Comparison of ENCODE assay signal across 16 cellular contexts in genomic region chr1:29805896-29806160, GRCh38.
A peak's percentile ranks its signal among the peaks of the same experiment; 100 is the strongest.
DNase-seq lines count a peak whose midpoint lies in the region; ATAC-seq and TF ChIP-seq lines count a peak whose summit lies in the region.
"Had no signal": no experiment of that assay in that cellular context is flagged by ENCODE, and none has a peak within 500 bp of the region (broad histone marks: within the 10 kb centered on the region; RNA-seq: fewer than 3 reads in every experiment).

No MANE protein-coding gene starts in this region.

- H3K23ac ChIP-seq in neuronal stem cell (ENCODE audit: low read depth, low read length, poor library complexity) = no peak overlapping the region

- TF ChIP-seq CTCF in coronary artery (IDR thresholded peaks at IDR 0.05) = no peak

- DNase-seq in activated CD4-positive, alpha-beta memory T cell treated with anti-CD3 and anti-CD28 coated beads, Interleukin-2, amount 10 ng/mL, durations not matched to agents 7 days and 5 days = peak; percentile 7
- no peak for DNase-seq in activated CD4-positive, alpha-beta memory T cell treated with anti-CD3 and anti-CD28 coated beads for 36 hours
- DNase-seq in AG20443 (ENCODE audit: low spot score) (peak; percentile 4), coronary artery (ENCODE audit: low spot score) (peak; percentile 17), neuronal stem cell (ENCODE audit: low spot score) (no peak), NCI-H2227 (lab: John Stamatoyannopoulos, UW; ENCODE audit: unreplicated experiment) (no peak), NCI-H2196 (lab: John Stamatoyannopoulos, UW; ENCODE audit: unreplicated experiment) (no peak)
- DNase-seq: 8988T; CD4-positive, CD25-positive, alpha-beta regulatory T cell; DMS53; GF-D8; HCEC 1CT; HFFc6 had no signal

- H3K27me3 ChIP-seq in neuronal stem cell (ENCODE audit: control insufficient read depth in 3 of 3, insufficient read depth in 3 of 3, low read depth in 1 of 3, low read length in 3 of 3) = peaks cover 0 to 4% (median 0%) of the 10 kb centered on the region in 3 experiments
- H3K27me3 ChIP-seq: BLaER1 treated with 17β-estradiol and CSF1 and Interleukin-3, amounts not matched to agents 10 nM and 100 nM had no signal

- CTCF ChIA-PET in activated CD4-positive, alpha-beta memory T cell treated with anti-CD3 and anti-CD28 coated beads, Interleukin-2, amount 10 ng/mL, durations not matched to agents 7 days and 5 days (lab: Charles Lee) = no interaction called here
- CTCF ChIA-PET in activated CD4-positive, alpha-beta memory T cell treated with anti-CD3 and anti-CD28 coated beads for 36 hours (lab: Charles Lee) = no interaction called here

- H2BK5ac ChIP-seq in neuronal stem cell (ENCODE audit: low read length) = no peak overlapping the region

- H3K4me1 Mint-ChIP-seq in activated CD4-positive, alpha-beta memory T cell treated with anti-CD3 and anti-CD28 coated beads, Interleukin-2, amount 10 ng/mL, durations not matched to agents 7 days and 5 days = no peaks in the 10 kb centered on the region
- no peaks in the 10 kb centered on the region for H3K4me1 Mint-ChIP-seq in activated CD4-positive, alpha-beta memory T cell treated with anti-CD3 and anti-CD28 coated beads for 36 hours (ENCODE audit: low read depth)
- H3K4me1 Mint-ChIP-seq: CD4-positive, CD25-positive, alpha-beta regulatory T cell had no signal

- POLR2A ChIA-PET in activated CD4-positive, alpha-beta memory T cell treated with anti-CD3 and anti-CD28 coated beads, Interleukin-2, amount 10 ng/mL, durations not matched to agents 7 days and 5 days (lab: Charles Lee) = no interaction called here
- POLR2A ChIA-PET in activated CD4-positive, alpha-beta memory T cell treated with anti-CD3 and anti-CD28 coated beads for 36 hours (lab: Charles Lee) = no interaction called here

- H3K27ac Mint-ChIP-seq in activated CD4-positive, alpha-beta memory T cell treated with anti-CD3 and anti-CD28 coated beads, Interleukin-2, amount 10 ng/mL, durations not matched to agents 7 days and 5 days = no peak overlapping the region
- H3K27ac Mint-ChIP-seq in activated CD4-positive, alpha-beta memory T cell treated with anti-CD3 and anti-CD28 coated beads for 36 hours = no peak overlapping the region
- H3K27ac Mint-ChIP-seq: CD4-positive, CD25-positive, alpha-beta regulatory T cell; HFFc6 had no signal

- peaks cover 4% of the 10 kb centered on the region for H3K27me3 Mint-ChIP-seq in activated CD4-positive, alpha-beta memory T cell treated with anti-CD3 and anti-CD28 coated beads, Interleukin-2, amount 10 ng/mL, durations not matched to agents 7 days and 5 days
- peaks cover 4% of the 10 kb centered on the region for H3K27me3 Mint-ChIP-seq in activated CD4-positive, alpha-beta memory T cell treated with anti-CD3 and anti-CD28 coated beads for 36 hours

- peak overlapping the region; percentile 8 for H2BK15ac ChIP-seq in neuronal stem cell (ENCODE audit: low read length)

- no peaks in the 10 kb centered on the region for H3K36me3 Mint-ChIP-seq in activated CD4-positive, alpha-beta memory T cell treated with anti-CD3 and anti-CD28 coated beads, Interleukin-2, amount 10 ng/mL, durations not matched to agents 7 days and 5 days (ENCODE audit: low read depth)
- no peaks in the 10 kb centered on the region for H3K36me3 Mint-ChIP-seq in activated CD4-positive, alpha-beta memory T cell treated with anti-CD3 and anti-CD28 coated beads for 36 hours
- H3K36me3 Mint-ChIP-seq: CD4-positive, CD25-positive, alpha-beta regulatory T cell had no signal

- H2BK120ac ChIP-seq in neuronal stem cell (ENCODE audit: low read depth, low read length) = no peak overlapping the region

- H3K79me1 ChIP-seq in neuronal stem cell (ENCODE audit: low read depth, low read length) = no peaks in the 10 kb centered on the region

- H3K4me3 ChIP-seq in coronary artery = no peak overlapping the region
- no peak overlapping the region for H3K4me3 ChIP-seq in neuronal stem cell (ENCODE audit: low read length in 2 of 2)
- H3K4me3 ChIP-seq: BLaER1 treated with 17β-estradiol and CSF1 and Interleukin-3, amounts not matched to agents 10 nM and 100 nM had no signal

- H3K4me1 ChIP-seq in neuronal stem cell (ENCODE audit: control insufficient read depth in 2 of 2, insufficient read depth in 1 of 2, low read depth in 1 of 2, low read length in 2 of 2) = peaks cover 0 to 3% of the 10 kb centered on the region in 2 donors

- no peak overlapping the region for H3K4me3 Mint-ChIP-seq in activated CD4-positive, alpha-beta memory T cell treated with anti-CD3 and anti-CD28 coated beads, Interleukin-2, amount 10 ng/mL, durations not matched to agents 7 days and 5 days
- H3K4me3 Mint-ChIP-seq in activated CD4-positive, alpha-beta memory T cell treated with anti-CD3 and anti-CD28 coated beads for 36 hours = no peak overlapping the region
- H3K4me3 Mint-ChIP-seq: CD4-positive, CD25-positive, alpha-beta regulatory T cell; HFFc6 had no signal

- H3K36me3 ChIP-seq in neuronal stem cell (replicated peaks in 1 of 2; ENCODE audit: control insufficient read depth in 2 of 2, insufficient read depth in 2 of 2, low read length in 2 of 2) = no peaks in the 10 kb centered on the region
- H3K36me3 ChIP-seq: BLaER1 treated with 17β-estradiol and CSF1 and Interleukin-3, amounts not matched to agents 10 nM and 100 nM had no signal

- peak overlapping the region; percentile 53 for H2AK5ac ChIP-seq in neuronal stem cell (ENCODE audit: low read depth, low read length)

- ATAC-seq in HG03460 (IDR thresholded peaks at IDR 0.05; ENCODE audit: unreplicated experiment) = no peak

- no peak overlapping the region for H4K91ac ChIP-seq in neuronal stem cell (ENCODE audit: low read depth, low read length, poor library complexity)

- H3K27ac ChIP-seq in coronary artery (no peak overlapping the region), neuronal stem cell (replicated peaks; ENCODE audit: low read length) (no peak overlapping the region)
- H3K27ac ChIP-seq: BLaER1 treated with 17β-estradiol and CSF1 and Interleukin-3, amounts not matched to agents 10 nM and 100 nM; HL-60 had no signal

- H2BK12ac ChIP-seq in neuronal stem cell (ENCODE audit: low read length) = no peak overlapping the region

- no peak overlapping the region for H3K4me2 ChIP-seq in neuronal stem cell (ENCODE audit: insufficient read depth, low read length, poor library complexity, severe bottlenecking)

- no peak overlapping the region for H2AFZ ChIP-seq in neuronal stem cell (ENCODE audit: low read length)

- no peak overlapping the region for H3K18ac ChIP-seq in neuronal stem cell (ENCODE audit: low read length)

- no peaks in the 10 kb centered on the region for H3K9me3 Mint-ChIP-seq in activated CD4-positive, alpha-beta memory T cell treated with anti-CD3 and anti-CD28 coated beads, Interleukin-2, amount 10 ng/mL, durations not matched to agents 7 days and 5 days
- H3K9me3 Mint-ChIP-seq in activated CD4-positive, alpha-beta memory T cell treated with anti-CD3 and anti-CD28 coated beads for 36 hours = no peaks in the 10 kb centered on the region
- H3K9me3 Mint-ChIP-seq: HFFc6 had no signal

- H3K4ac ChIP-seq in neuronal stem cell (ENCODE audit: low read length) = no peak overlapping the region

- intact Hi-C loops in activated CD4-positive, alpha-beta memory T cell treated with anti-CD3 and anti-CD28 coated beads for 36 hours (cut with micrococcal nuclease) = no loop called here

- no peak overlapping the region for H3K14ac ChIP-seq in neuronal stem cell (ENCODE audit: low read length)

- WGBS in neuronal stem cell (ENCODE audit: extremely low coverage in 2 of 2, insufficient read length in 2 of 2, insufficient replicate concordance in 1 of 2), 2 donors = no CpG with 5 or more reads among the region's 4 CpGs

- H3K9ac ChIP-seq in neuronal stem cell (ENCODE audit: low read depth, low read length, poor library complexity) = peak overlapping the region; percentile 56
- H3K9ac ChIP-seq: BLaER1 treated with 17β-estradiol and CSF1 and Interleukin-3, amounts not matched to agents 10 nM and 100 nM had no signal

- no peaks in the 10 kb centered on the region for H3K9me3 ChIP-seq in neuronal stem cell (replicated peaks in 1 of 2; ENCODE audit: control insufficient read depth in 2 of 2, insufficient read depth in 1 of 2, low read depth in 1 of 2, low read length in 2 of 2)
- H3K9me3 ChIP-seq: BLaER1 treated with 17β-estradiol and CSF1 and Interleukin-3, amounts not matched to agents 10 nM and 100 nM had no signal

- no peak overlapping the region for H4K8ac ChIP-seq in neuronal stem cell (ENCODE audit: low read depth, low read length)

Comparison
In these comparisons a context has a peak if more than half of its experiments do, and no peak if none do; other contexts are left out.
1. DNase-seq: peak in activated CD4-positive, alpha-beta memory T cell treated with anti-CD3 and anti-CD28 coated beads, Interleukin-2, amount 10 ng/mL, durations not matched to agents 7 days and 5 days (single experiment), AG20443 (single experiment) and coronary artery (single experiment); none in activated CD4-positive, alpha-beta memory T cell treated with anti-CD3 and anti-CD28 coated beads for 36 hours (single experiment), neuronal stem cell (single experiment), NCI-H2227 (single experiment) and NCI-H2196 (single experiment).